22 cellular contexts compared by ENCODE assay signal in genomic region chr13:66576381-66576780, GRCh38.
"Had no signal": no experiment of that assay in that cellular context is flagged by ENCODE, and none has a peak within 500 bp of the region (broad histone marks: within the 10 kb centered on the region; RNA-seq: fewer than 3 reads in every experiment).

No MANE protein-coding gene starts in this region.

- H3K9me3 ChIP-seq: gastroesophageal sphincter, neutrophil, pancreas, psoas muscle, right lobe of liver, tibial artery had no signal

- H3K4me3 Mint-ChIP-seq: activated CD4-positive, alpha-beta T cell treated with anti-CD3 and anti-CD28 coated beads for 36 hours; activated naive CD8-positive, alpha-beta T cell treated with anti-CD3 and anti-CD28 coated beads, Interleukin-2, amount 10 ng/mL, durations not matched to agents 7 days and 5 days; nephron; stimulated activated naive CD8-positive, alpha-beta T cell treated with anti-CD3 and anti-CD28 coated beads, Interleukin-15, amount 100 ng/mL, for 72 hours; WTC11 had no signal

- H3K9me3 Mint-ChIP-seq: activated naive CD8-positive, alpha-beta T cell treated with anti-CD3 and anti-CD28 coated beads, Interleukin-2, amount 10 ng/mL, durations not matched to agents 7 days and 5 days; nephron; stimulated activated naive CD8-positive, alpha-beta T cell treated with anti-CD3 and anti-CD28 coated beads, Interleukin-15, amount 100 ng/mL, for 72 hours had no signal

- H3K27me3 Mint-ChIP-seq: activated CD4-positive, alpha-beta T cell treated with anti-CD3 and anti-CD28 coated beads for 36 hours; activated naive CD8-positive, alpha-beta T cell treated with anti-CD3 and anti-CD28 coated beads, Interleukin-2, amount 10 ng/mL, durations not matched to agents 7 days and 5 days; stimulated activated naive CD8-positive, alpha-beta T cell treated with anti-CD3 and anti-CD28 coated beads, Interleukin-15, amount 100 ng/mL, for 72 hours had no signal

- H3K36me3 Mint-ChIP-seq: activated naive CD8-positive, alpha-beta T cell treated with anti-CD3 and anti-CD28 coated beads, Interleukin-2, amount 10 ng/mL, durations not matched to agents 7 days and 5 days; WTC11 had no signal

- H3K4me1 Mint-ChIP-seq: activated CD4-positive, alpha-beta T cell treated with anti-CD3 and anti-CD28 coated beads for 36 hours; activated naive CD8-positive, alpha-beta T cell treated with anti-CD3 and anti-CD28 coated beads, Interleukin-2, amount 10 ng/mL, durations not matched to agents 7 days and 5 days; nephron; stimulated activated naive CD8-positive, alpha-beta T cell treated with anti-CD3 and anti-CD28 coated beads, Interleukin-15, amount 100 ng/mL, for 72 hours had no signal

- H3K4me1 ChIP-seq: gastroesophageal sphincter, pancreas, psoas muscle, right lobe of liver, tibial artery had no signal

- H3K4me3 ChIP-seq: coronary artery, gastroesophageal sphincter, pancreas, psoas muscle, right lobe of liver, skin epidermis, tibial artery had no signal

- ATAC-seq: activated CD4-positive, alpha-beta T cell treated with anti-CD3 and anti-CD28 coated beads for 36 hours; gastroesophageal sphincter; pancreas; psoas muscle; right lobe of liver; stimulated activated naive CD8-positive, alpha-beta T cell treated with anti-CD3 and anti-CD28 coated beads, Interleukin-15, amount 100 ng/mL, for 72 hours; WTC11 had no signal

- H3K27ac Mint-ChIP-seq: activated CD4-positive, alpha-beta T cell treated with anti-CD3 and anti-CD28 coated beads for 36 hours; activated naive CD8-positive, alpha-beta T cell treated with anti-CD3 and anti-CD28 coated beads, Interleukin-2, amount 10 ng/mL, durations not matched to agents 7 days and 5 days; nephron; stimulated activated naive CD8-positive, alpha-beta T cell treated with anti-CD3 and anti-CD28 coated beads, Interleukin-15, amount 100 ng/mL, for 72 hours; WTC11 had no signal

- DNase-seq: activated CD4-positive, alpha-beta T cell treated with anti-CD3 and anti-CD28 coated beads for 36 hours; activated CD4-positive, alpha-beta T cell treated with anti-CD3 and anti-CD28 coated beads, Interleukin-2, amount 50 U/mL, for 4 hours; activated CD8-positive, alpha-beta memory T cell treated with anti-CD3 and anti-CD28 coated beads, Interleukin-2, amount 50 U/mL, for 48 hours; activated naive CD4-positive, alpha-beta T cell treated with Interleukin-2 at 50 U/mL for 16 hours; activated naive CD8-positive, alpha-beta T cell treated with anti-CD3 and anti-CD28 coated beads, Interleukin-2, amount 10 ng/mL, durations not matched to agents 7 days and 5 days; activated T-cell treated with anti-CD3 and anti-CD28 coated beads, Interleukin-2, amount 50 U/mL, for 48 hours; amniotic stem cell; head of caudate nucleus; hypothalamus; pancreas; psoas muscle; right lobe of liver; stimulated activated CD4-positive, alpha-beta T cell treated with anti-CD3 and anti-CD28 coated beads, Interleukin-1b, Interleukin-23, amount 100 ng/mL, for 48 hours; stimulated activated naive CD8-positive, alpha-beta T cell treated with anti-CD3 and anti-CD28 coated beads, Interleukin-15, amount 100 ng/mL, for 72 hours; T-helper 9 cell; tibial artery had no signal

- H3K36me3 ChIP-seq: gastroesophageal sphincter, neutrophil, pancreas, right lobe of liver, tibial artery had no signal
